In the genomic region with DNA sequence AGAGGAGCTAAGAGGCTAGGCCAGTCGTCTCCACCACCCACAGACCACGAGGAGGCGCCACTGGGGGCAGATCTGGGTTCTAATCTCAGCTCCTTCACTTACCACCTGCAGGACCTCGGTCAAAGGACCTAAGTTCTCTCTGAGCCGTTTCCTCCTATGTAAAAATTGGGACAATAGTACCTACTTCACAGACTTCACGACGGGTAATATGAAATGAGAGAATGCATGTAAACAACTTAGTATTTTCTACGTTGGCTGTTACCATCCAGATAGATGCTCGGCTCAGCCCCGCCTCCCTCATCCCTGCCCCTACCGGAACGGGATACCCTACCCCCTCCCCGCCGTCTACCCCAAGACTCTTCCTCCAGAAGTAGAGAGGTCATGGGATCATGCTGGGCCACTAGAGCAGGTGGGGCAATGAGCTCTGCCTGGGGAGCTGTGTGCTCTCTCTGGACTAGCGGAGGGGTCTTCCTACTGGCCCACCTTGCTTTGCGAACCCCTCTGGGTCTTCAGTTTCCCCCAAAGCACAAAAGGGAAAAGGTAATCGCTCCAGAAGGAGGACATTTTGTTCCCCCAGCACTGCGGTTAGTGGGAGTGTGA, we compare ENCODE assay signal across 8 cellular contexts. TPM values are rescaled to one million over a fixed set of nuclear protein-coding genes. Genes with fewer than 3 reads are reported as not detected.
DNase-seq lines count a peak whose midpoint lies in the region; ATAC-seq, FAIRE-seq and TF ChIP-seq lines count a peak whose summit lies in the region.

No MANE protein-coding gene starts in this region.

- no peaks in the 10 kb centered on the region for H3K79me2 ChIP-seq in GM23248 (ENCODE audit: insufficient read depth)
- H3K79me2 ChIP-seq in astrocyte (ENCODE audit: insufficient read depth, low read length) = no peaks in the 10 kb centered on the region

- H3K9me3 ChIP-seq in GM23248 (ENCODE audit: low read depth) (no peaks in the 10 kb centered on the region), astrocyte (ENCODE audit: insufficient read depth, low read depth, low read length) (no peaks in the 10 kb centered on the region), sigmoid colon (no peaks in the 10 kb centered on the region)

- 4% methylated on average over 14 to 18 of the region's 18 CpGs for WGBS in GM23248 (ENCODE audit: low coverage in 1 of 2, low lambda C conversion rate in 2 of 2, missing lambda C conversion rate in 2 of 2), 2 experiments
- WGBS in sigmoid colon, 2 donors = 8 to 21% methylated on average over 18 of the region's 18 CpGs

- H3K4me1 ChIP-seq in GM23248 (ENCODE audit: insufficient read depth) = peaks cover 39% of the 10 kb centered on the region
- H3K4me1 ChIP-seq in astrocyte (ENCODE audit: insufficient read depth, low read length) = peaks cover 28% of the 10 kb centered on the region
- H3K4me1 ChIP-seq in sigmoid colon = peaks cover 0 to 29% (median 18%) of the 10 kb centered on the region in 4 donors

- no peaks in the 10 kb centered on the region for H3K27me3 Mint-ChIP-seq in astrocyte (ENCODE audit: low read depth, unreplicated experiment)

- DNase-seq in AG04449 (ENCODE audit: low read depth, low spot score) (no peak), GM23248 (peak; percentile 65), SKM-1 treated with dmso at 0.1 percent for 144 hours (lab: John Stamatoyannopoulos, UW; ENCODE audit: unreplicated experiment) (peak; percentile 46), astrocyte (ENCODE audit: low read depth) (no peak), sigmoid colon (peak; percentile 74), HPDE6-E6E7 (ENCODE audit: extremely low spot score) (no peak)

- H4K20me1 ChIP-seq in GM23248 (ENCODE audit: insufficient read depth) (no peaks in the 10 kb centered on the region), astrocyte (ENCODE audit: insufficient read depth, low read length) (no peaks in the 10 kb centered on the region)

- intact Hi-C loops in sigmoid colon (cut with DNase I) = loop anchor here (2.0 to 10.0 kb wide), 4 partner anchors 43 to 343 kb away; partner anchors contain the start of genes NDFIP1 and RNF14

- H3K27ac ChIP-seq in GM23248 (no peak overlapping the region), astrocyte (ENCODE audit: low read depth, low read length) (peak overlapping the region; percentile 50), sigmoid colon (peak overlapping the region; percentile 83 to 87 (median 86))

- CTCF ChIA-PET in AG04449 (lab: Yijun Ruan, JAX) = interaction anchor here (0.9 to 8.5 kb wide), 19 partner anchors 9 to 365 kb away, joined by 3 to 128 read pairs (median 6); partner anchors contain the start of gene RNF14

- peaks cover 6% of the 10 kb centered on the region for H3K36me3 Mint-ChIP-seq in astrocyte (ENCODE audit: low read depth, unreplicated experiment)

- H3K27me3 ChIP-seq in GM23248 (replicated peaks; ENCODE audit: insufficient read depth) (no peaks in the 10 kb centered on the region), astrocyte (ENCODE audit: insufficient read depth, low read length) (no peaks in the 10 kb centered on the region), sigmoid colon (no peaks in the 10 kb centered on the region)

- H3K9ac ChIP-seq in GM23248 = peak overlapping the region; percentile 90
- peak overlapping the region; percentile 91 for H3K9ac ChIP-seq in astrocyte (ENCODE audit: low read length)

- no peak for FAIRE-seq in astrocyte (lab: Jason Lieb, UNC)

- H3F3A ChIP-seq in GM23248 (ENCODE audit: insufficient read depth) = peaks cover 35% of the 10 kb centered on the region

- no peaks in the 10 kb centered on the region for H3K9me3 Mint-ChIP-seq in astrocyte (ENCODE audit: unreplicated experiment)

- H3K27ac Mint-ChIP-seq in astrocyte (ENCODE audit: unreplicated experiment) = peak overlapping the region; percentile 26

- TF ChIP-seq CTCF in AG04449 (IDR thresholded peaks at IDR 0.05; ENCODE audit: insufficient read depth, low read length, missing control alignments) = peak; percentile 48
- TF ChIP-seq CTCF in astrocyte (IDR thresholded peaks at IDR 0.05; ENCODE audit: insufficient read depth, low read depth, low read length) = peak; percentile 38
- peak in 2 of 4 experiments; percentile 19 to 39 for TF ChIP-seq CTCF in sigmoid colon (IDR thresholded peaks at IDR 0.05)

- POLR2A ChIA-PET in AG04449 (lab: Yijun Ruan, JAX) = interaction anchor here (1.4 to 2.0 kb wide), 3 partner anchors 13 to 131 kb away, joined by 3 to 5 read pairs (median 5); partner anchors contain the start of gene NDFIP1

- no peaks in the 10 kb centered on the region for H3K9me2 ChIP-seq in GM23248 (ENCODE audit: insufficient read depth)

- peak overlapping the region; percentile 83 for H2AFZ ChIP-seq in GM23248
- peak overlapping the region; percentile 87 for H2AFZ ChIP-seq in astrocyte (ENCODE audit: low read depth, low read length)

- TF ChIP-seq EP300 in sigmoid colon (IDR thresholded peaks at IDR 0.05) = no peak

- peaks cover 29% of the 10 kb centered on the region for H3K4me1 Mint-ChIP-seq in astrocyte (ENCODE audit: low read depth, unreplicated experiment)

- in situ Hi-C loops in GM23248 (cut with MboI) = loop anchor here (25.0 kb wide), 1 partner anchor 550 kb away; no protein-coding TSS in a partner anchor

- H3K4me2 ChIP-seq in GM23248 (ENCODE audit: unreplicated experiment) = peak overlapping the region; percentile 93
- H3K4me2 ChIP-seq in astrocyte (ENCODE audit: low read length) = peak overlapping the region; percentile 100

- peak overlapping the region; percentile 83 for H3K4me3 Mint-ChIP-seq in astrocyte (ENCODE audit: unreplicated experiment)

- H3K36me3 ChIP-seq in GM23248 (ENCODE audit: low read depth) = no peaks in the 10 kb centered on the region
- H3K36me3 ChIP-seq in astrocyte (ENCODE audit: insufficient read depth, low read length) = no peaks in the 10 kb centered on the region
- peaks cover 0 to 25% (median 1%) of the 10 kb centered on the region in 4 donors for H3K36me3 ChIP-seq in sigmoid colon

- no peak for TF ChIP-seq POLR2A in sigmoid colon (IDR thresholded peaks at IDR 0.05)

- ATAC-seq in GM19397 (IDR thresholded peaks at IDR 0.05; ENCODE audit: unreplicated experiment) = no peak

- H3K4me3 ChIP-seq in AG04449 (ENCODE audit: low read depth, low read length) (peak overlapping the region; percentile 77), GM23248 (peak overlapping the region; percentile 84), astrocyte (ENCODE audit: insufficient read depth, low read depth, low read length) (peak overlapping the region; percentile 80), iPS-11a (ENCODE audit: low read depth, low read length) (peak overlapping the region; percentile 68), sigmoid colon (peak overlapping the region; percentile 71 to 83 (median 76))

RNA-seq across cellular contexts. Expression of gene GNPDA1, which starts 0.5 kb away (rescaled TPM):
- total RNA-seq in GM23248 (2014; rRNA removed; shearing (Covaris generic)) = 24.8 and 28.7 TPM in 2 replicates
- polyA plus RNA-seq in GM23248 (2016; fragmentation: Nextera tagmentation; extraction: Ambion mirVana) = 27.6 and 31.5 TPM in 2 replicates
- 23.1 and 30.7 TPM in 2 replicates for total RNA-seq in astrocyte
- 10 to 100 TPM; 23.0 to 58.1 (median 27.7) TPM for total RNA-seq in sigmoid colon
- 10 to 100 TPM; 18.6 to 26.6 (median 19.3) TPM for polyA plus RNA-seq in sigmoid colon

RNA-seq across cellular contexts. Expression of gene RNF14, which starts 43.4 kb away (rescaled TPM):
- 101 and 110 TPM in 2 replicates for total RNA-seq in GM23248 (2014; rRNA removed; shearing (Covaris generic))
- polyA plus RNA-seq in GM23248 (2016; fragmentation: Nextera tagmentation; extraction: Ambion mirVana) = 77.8 and 81.1 TPM in 2 replicates
- total RNA-seq in astrocyte = 96.5 and 105 TPM in 2 replicates
- 10 to 100 TPM; 30.7 to 70.1 (median 53.5) TPM for total RNA-seq in sigmoid colon
- polyA plus RNA-seq in sigmoid colon = 10 to 100 TPM; 31.5 to 43.2 (median 42.6) TPM

RNA-seq across cellular contexts. Expression of gene PCDH12, which starts 54.3 kb away (rescaled TPM):
- total RNA-seq in GM23248 (2014; rRNA removed; shearing (Covaris generic)) = 0.13 TPM in 1 of 2 replicates, not detected in the other
- polyA plus RNA-seq in GM23248 (2016; fragmentation: Nextera tagmentation; extraction: Ambion mirVana) (0.11 and 0.36 TPM in 2 replicates), sigmoid colon (under 1 TPM; 0.23 to 0.69 (median 0.60) TPM)
- total RNA-seq in astrocyte (0.02 TPM in 1 of 2 replicates, not detected in the other), sigmoid colon (1 to 10 TPM in 3 of 4 donors, under 1 TPM in 1; 0.55 to 6.2 (median 2.9) TPM)

Comparison
In these comparisons a context has a peak if more than half of its experiments do, and no peak if none do; other contexts are left out.
1. DNase-seq: peak in GM23248 (single experiment), SKM-1 treated with dmso at 0.1 percent for 144 hours (single experiment) and sigmoid colon (single experiment); none in AG04449 (single experiment), astrocyte (single experiment) and HPDE6-E6E7 (single experiment).
2. Peak in every context shown above with its lines, with median percentiles within 50 percentile points of each other: H3K4me3 ChIP-seq.